In genomic region chr12:49750027-49750977, GRCh38 we compare ENCODE assay signal across 8 cellular contexts. TPM values are rescaled to one million over a fixed set of nuclear protein-coding genes. Genes with fewer than 3 reads are reported as not detected.
DNase-seq lines count a peak whose midpoint lies in the region; ATAC-seq, FAIRE-seq and TF ChIP-seq lines count a peak whose summit lies in the region.

No MANE protein-coding gene starts in this region.

- H3K9me3 ChIP-seq in SJSA1 (replicated peaks) = no peaks in the 10 kb centered on the region
- H3K9me3 ChIP-seq in pancreas = no peaks in the 10 kb centered on the region

- H3K4me1 ChIP-seq in SJSA1 (replicated peaks) (peaks cover 33% of the 10 kb centered on the region), pancreas (peaks cover 4 to 35% (median 33%) of the 10 kb centered on the region in 3 donors)

- FAIRE-seq in pancreas (lab: Jason Lieb, UNC) = no peak

- TF ChIP-seq CTCF in AG09319 (IDR thresholded peaks at IDR 0.05; ENCODE audit: low read depth, low read length) (no peak), HFF-Myc (IDR thresholded peaks at IDR 0.05; ENCODE audit: low read depth, low read length, missing control alignments) (no peak), choroid plexus epithelial cell (conservative IDR thresholded peaks at IDR 0.05; ENCODE audit: low read depth, low read length) (no peak), pancreas (IDR thresholded peaks at IDR 0.05) (no peak)

- DNase-seq in AG09319 (ENCODE audit: extremely low read depth, low read depth) (peak; percentile 48), HFF-Myc (ENCODE audit: extremely low read depth, low read depth) (peak; percentile 5), SJSA1 (ENCODE audit: low read depth in 1 of 2, low spot score in 2 of 2) (no peak), choroid plexus epithelial cell (ENCODE audit: low read depth) (peak; percentile 87), pancreas (peak in 1 of 6 donors; percentile 24), islet precursor cell (no peak)

- no peaks in the 10 kb centered on the region for H3K27me3 ChIP-seq in SJSA1 (replicated peaks)
- H3K27me3 ChIP-seq in pancreas = no peaks in the 10 kb centered on the region

- H3K36me3 ChIP-seq in SJSA1 = peaks cover 59% of the 10 kb centered on the region
- peaks cover 0 to 22% (median 19%) of the 10 kb centered on the region in 3 donors for H3K36me3 ChIP-seq in pancreas

- 67 to 73% methylated on average over 8 of the region's 8 CpGs for WGBS in pancreas, 2 donors

- H3K27ac ChIP-seq in SJSA1 = peak overlapping the region; percentile 23; the same call in 1 of the 2 replicates
- H3K27ac ChIP-seq in pancreas = no peak overlapping the region

- intact Hi-C loops in pancreas (cut with DNase I) = no loop called here

- ATAC-seq in pancreas (peak; percentile 22 to 50 (median 38)), GM18909 (IDR thresholded peaks at IDR 0.05; ENCODE audit: poor library complexity, unreplicated experiment) (no peak), HG03469 (IDR thresholded peaks at IDR 0.05; ENCODE audit: unreplicated experiment) (no peak)

- no peak overlapping the region for H3K4me3 ChIP-seq in HFF-Myc (replicated peaks; ENCODE audit: low read depth, low read length)
- H3K4me3 ChIP-seq in SJSA1 = no peak overlapping the region
- H3K4me3 ChIP-seq in choroid plexus epithelial cell (ENCODE audit: low read depth, low read length) = no peak overlapping the region
- no peak overlapping the region for H3K4me3 ChIP-seq in pancreas

RNA-seq across cellular contexts. Expression of gene TMBIM6, which starts 8.9 kb away (rescaled TPM):
- total RNA-seq in SJSA1 (2014; rRNA removed; shearing (Covaris generic)) = 417 and 432 TPM in 2 replicates
- total RNA-seq in pancreas = 100 to 1,000 TPM; 223 to 367 (median 300) TPM
- 100 to 1,000 TPM in 1 of 2 donors, 10 to 100 TPM in 1; 71.1 to 197 TPM for polyA plus RNA-seq in pancreas

RNA-seq across cellular contexts. Expression of gene FMNL3, which starts 43.1 kb away (rescaled TPM):
- 12.9 and 19.2 TPM in 2 replicates for total RNA-seq in SJSA1 (2014; rRNA removed; shearing (Covaris generic))
- total RNA-seq in pancreas = 10 to 100 TPM in 1 of 6 donors, 1 to 10 TPM in 5; 1.8 to 13.5 (median 2.7) TPM
- 1 to 10 TPM; 2.9 to 3.1 TPM for polyA plus RNA-seq in pancreas

Comparison
In these comparisons a context has a peak if more than half of its experiments do, and no peak if none do; other contexts are left out.
1. DNase-seq: peak in AG09319 (single experiment), HFF-Myc (single experiment) and choroid plexus epithelial cell (single experiment); none in SJSA1 (0 of 2) and islet precursor cell (single experiment).
2. ATAC-seq: peak in pancreas (4 of 4); none in GM18909 (single experiment) and HG03469 (single experiment).